Comparison of ENCODE assay signal across 8 cellular contexts in the genomic region with DNA sequence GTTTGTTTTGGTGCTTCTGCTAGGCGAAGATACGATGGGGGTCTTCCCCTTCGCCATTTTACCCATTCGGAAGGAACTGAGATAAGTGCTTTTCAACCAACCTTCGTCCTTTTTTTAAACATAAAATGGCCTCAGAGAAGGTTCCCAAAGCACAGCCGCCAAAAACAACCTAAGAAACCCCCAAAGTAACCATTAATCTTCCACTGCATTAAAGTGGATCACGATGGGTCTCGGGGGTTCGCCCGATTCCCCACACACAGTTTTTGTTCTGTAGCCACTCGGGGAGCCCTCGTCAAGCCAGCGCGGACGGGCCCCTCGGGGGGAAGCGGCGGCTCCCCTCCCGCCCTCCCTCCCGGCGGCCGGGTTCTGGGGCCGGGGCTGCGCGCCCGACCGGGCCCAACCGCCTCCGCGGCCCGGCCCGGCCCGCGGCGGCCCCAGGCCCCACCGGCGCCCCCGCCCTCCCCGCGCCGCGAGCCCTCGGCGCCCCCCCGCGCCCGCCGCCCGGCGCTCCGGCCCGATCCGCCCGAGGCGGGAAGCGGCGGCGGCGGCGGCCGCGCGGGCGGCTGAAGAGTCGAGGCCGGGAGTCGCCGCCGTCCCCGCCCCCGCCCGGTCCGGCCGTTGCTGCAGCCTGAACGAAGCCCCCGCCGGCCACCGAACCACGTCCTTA. TPM values are rescaled to one million over a fixed set of nuclear protein-coding genes. Genes with fewer than 3 reads are reported as not detected.
DNase-seq lines count a peak whose midpoint lies in the region; ATAC-seq and TF ChIP-seq lines count a peak whose summit lies in the region.

No MANE protein-coding gene starts in this region.

- TF ChIP-seq CTCF in GM13977 (IDR thresholded peaks at IDR 0.05; ENCODE audit: extremely low read depth, insufficient read depth, missing control alignments) (no peak), NB4 (IDR thresholded peaks at IDR 0.05; ENCODE audit: low read depth, low read length) (no peak)

- in situ Hi-C loops in GM13977 (cut with MboI; ENCODE audit: low pct_unique_long_range_greater_than_20kb, low sequenced_read_pairs, unreplicated experiment) = no loop called here

- no peak for TF ChIP-seq POLR2A in NB4 (IDR thresholded peaks at IDR 0.05; ENCODE audit: extremely low read depth, insufficient read length)

- DNase-seq in GM13977 (ENCODE audit: low spot score) (peak; percentile 47), NB4 (ENCODE audit: low read depth) (peak; percentile 56), ecto neural progenitor cell (ENCODE audit: low spot score) (peak; percentile 64), lung microvascular endothelial cell (ENCODE audit: low read depth in 2 of 2) (peak; percentile 41 to 56), putamen (ENCODE audit: low spot score) (no peak)
- peak; percentile 40 for DNase-seq in activated CD4-positive, alpha-beta T cell treated with anti-CD3 and anti-CD28 coated beads, Interleukin-2, amount 50 U/mL, for 1 hour
- DNase-seq in stimulated activated naive CD4-positive, alpha-beta T cell (lab: John Stamatoyannopoulos, UW) = peak in 5 of 6 experiments; percentile 43 to 86 (median 52)

- peak overlapping the region; percentile 85 for H3K4me3 ChIP-seq in NB4 (ENCODE audit: low read depth, low read length)

- no peak for ATAC-seq in HG03025 (IDR thresholded peaks at IDR 0.05; ENCODE audit: low FRiP score, unreplicated experiment)

RNA-seq across cellular contexts. Expression of gene GTF2A1, which starts 0.8 kb away (rescaled TPM):
- total RNA-seq in lung microvascular endothelial cell = 23.8 and 44.8 TPM in 2 replicates
